In the genomic region with DNA sequence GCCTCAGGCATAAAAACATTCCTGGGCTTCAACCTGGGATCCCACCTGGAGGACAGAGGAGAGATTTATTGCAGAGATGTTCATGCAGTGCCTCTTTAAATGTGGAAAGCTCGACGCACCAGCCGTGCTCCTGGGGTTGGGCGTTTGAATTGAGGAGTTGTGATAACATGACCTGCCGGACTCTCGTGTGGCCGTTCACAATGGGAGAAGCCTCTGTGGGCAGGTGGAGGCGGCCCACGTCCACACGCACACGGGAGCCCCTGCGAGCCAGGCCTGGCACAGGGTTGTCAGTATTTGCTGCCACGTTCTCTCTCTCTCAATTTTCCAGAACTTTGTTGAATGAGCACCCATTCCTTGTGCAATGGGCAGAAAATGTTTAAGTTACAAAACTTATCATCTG, we compare ENCODE assay signal across 2 cellular contexts.
TF ChIP-seq lines count a peak whose summit lies in the region.

No MANE protein-coding gene starts in this region.

TF ChIP-seq in SK-N-SH, 30 proteins besides CTCF, POLR2A, EP300 and RAD21 (continued from another document):
- TF ChIP-seq, protein P1, sequence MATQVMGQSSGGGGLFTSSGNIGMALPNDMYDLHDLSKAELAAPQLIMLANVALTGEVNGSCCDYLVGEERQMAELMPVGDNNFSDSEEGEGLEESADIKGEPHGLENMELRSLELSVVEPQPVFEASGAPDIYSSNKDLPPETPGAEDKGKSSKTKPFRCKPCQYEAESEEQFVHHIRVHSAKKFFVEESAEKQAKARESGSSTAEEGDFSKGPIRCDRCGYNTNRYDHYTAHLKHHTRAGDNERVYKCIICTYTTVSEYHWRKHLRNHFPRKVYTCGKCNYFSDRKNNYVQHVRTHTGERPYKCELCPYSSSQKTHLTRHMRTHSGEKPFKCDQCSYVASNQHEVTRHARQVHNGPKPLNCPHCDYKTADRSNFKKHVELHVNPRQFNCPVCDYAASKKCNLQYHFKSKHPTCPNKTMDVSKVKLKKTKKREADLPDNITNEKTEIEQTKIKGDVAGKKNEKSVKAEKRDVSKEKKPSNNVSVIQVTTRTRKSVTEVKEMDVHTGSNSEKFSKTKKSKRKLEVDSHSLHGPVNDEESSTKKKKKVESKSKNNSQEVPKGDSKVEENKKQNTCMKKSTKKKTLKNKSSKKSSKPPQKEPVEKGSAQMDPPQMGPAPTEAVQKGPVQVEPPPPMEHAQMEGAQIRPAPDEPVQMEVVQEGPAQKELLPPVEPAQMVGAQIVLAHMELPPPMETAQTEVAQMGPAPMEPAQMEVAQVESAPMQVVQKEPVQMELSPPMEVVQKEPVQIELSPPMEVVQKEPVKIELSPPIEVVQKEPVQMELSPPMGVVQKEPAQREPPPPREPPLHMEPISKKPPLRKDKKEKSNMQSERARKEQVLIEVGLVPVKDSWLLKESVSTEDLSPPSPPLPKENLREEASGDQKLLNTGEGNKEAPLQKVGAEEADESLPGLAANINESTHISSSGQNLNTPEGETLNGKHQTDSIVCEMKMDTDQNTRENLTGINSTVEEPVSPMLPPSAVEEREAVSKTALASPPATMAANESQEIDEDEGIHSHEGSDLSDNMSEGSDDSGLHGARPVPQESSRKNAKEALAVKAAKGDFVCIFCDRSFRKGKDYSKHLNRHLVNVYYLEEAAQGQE (IDR thresholded peaks at IDR 0.05; ENCODE audit: low read depth, low read length) = no peak
- no peak for TF ChIP-seq NRF1 (IDR thresholded peaks at IDR 0.05; ENCODE audit: low read depth, low read length)
- TF ChIP-seq SIN3A (IDR thresholded peaks at IDR 0.05; ENCODE audit: borderline replicate concordance, low read depth, low read length) = no peak
- TF ChIP-seq MEF2A (IDR thresholded peaks at IDR 0.05; ENCODE audit: borderline replicate concordance, low read depth) = no peak
- TF ChIP-seq, protein P2, sequence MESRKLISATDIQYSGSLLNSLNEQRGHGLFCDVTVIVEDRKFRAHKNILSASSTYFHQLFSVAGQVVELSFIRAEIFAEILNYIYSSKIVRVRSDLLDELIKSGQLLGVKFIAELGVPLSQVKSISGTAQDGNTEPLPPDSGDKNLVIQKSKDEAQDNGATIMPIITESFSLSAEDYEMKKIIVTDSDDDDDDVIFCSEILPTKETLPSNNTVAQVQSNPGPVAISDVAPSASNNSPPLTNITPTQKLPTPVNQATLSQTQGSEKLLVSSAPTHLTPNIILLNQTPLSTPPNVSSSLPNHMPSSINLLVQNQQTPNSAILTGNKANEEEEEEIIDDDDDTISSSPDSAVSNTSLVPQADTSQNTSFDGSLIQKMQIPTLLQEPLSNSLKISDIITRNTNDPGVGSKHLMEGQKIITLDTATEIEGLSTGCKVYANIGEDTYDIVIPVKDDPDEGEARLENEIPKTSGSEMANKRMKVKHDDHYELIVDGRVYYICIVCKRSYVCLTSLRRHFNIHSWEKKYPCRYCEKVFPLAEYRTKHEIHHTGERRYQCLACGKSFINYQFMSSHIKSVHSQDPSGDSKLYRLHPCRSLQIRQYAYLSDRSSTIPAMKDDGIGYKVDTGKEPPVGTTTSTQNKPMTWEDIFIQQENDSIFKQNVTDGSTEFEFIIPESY (IDR thresholded peaks at IDR 0.05; ENCODE audit: borderline replicate concordance, low read depth) = no peak
- no peak for TF ChIP-seq GATA2 (CRISPR knock-in tag; IDR thresholded peaks at IDR 0.05)

TF ChIP-seq in SK-N-SH treated with all-trans-retinoic acid at 6 μM for 48 hours, 23 proteins besides CTCF, POLR2A, EP300 and RAD21 (continued from another document):
- TF ChIP-seq ZNF8 (CRISPR knock-in tag; IDR thresholded peaks at IDR 0.05) = no peak
TF ChIP-seq in SK-N-SH treated with all-trans-retinoic acid at 6 μM for 48 hours: peak in this region for 0.
